In the genomic region with DNA sequence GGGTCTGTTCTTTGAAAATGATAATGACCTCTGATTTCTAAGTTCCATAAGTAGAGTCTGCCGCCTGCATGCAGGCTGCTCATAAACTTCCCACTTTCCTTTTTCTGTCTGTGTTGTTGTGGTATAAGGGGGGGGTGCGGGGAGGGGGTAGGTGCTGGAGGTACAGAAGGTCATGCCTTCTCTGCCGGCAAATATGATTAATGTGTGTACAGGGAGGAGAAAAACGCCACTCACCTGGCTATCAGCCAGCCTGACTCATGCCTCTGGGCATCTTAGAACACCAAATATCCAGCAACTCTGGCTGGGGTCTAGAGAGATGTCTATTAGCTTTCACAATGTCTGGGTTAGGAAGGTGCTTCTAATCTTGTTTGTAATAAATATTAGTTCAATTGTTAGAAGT, we compare ENCODE assay signal across 8 cellular contexts.
DNase-seq lines count a peak whose midpoint lies in the region; ATAC-seq, FAIRE-seq and TF ChIP-seq lines count a peak whose summit lies in the region.

No MANE protein-coding gene starts in this region.

- peak overlapping the region; percentile 69 for H3K4me2 ChIP-seq in keratinocyte (ENCODE audit: control insufficient read depth, extremely low read depth, insufficient read depth, low read depth, low read length)

- peak; percentile 96 for FAIRE-seq in keratinocyte (lab: Jason Lieb, UNC)

- H3K79me2 ChIP-seq in keratinocyte (ENCODE audit: control insufficient read depth, insufficient read depth, low read length) = peaks cover 6% of the 10 kb centered on the region

- H3K4me3 ChIP-seq in keratinocyte (ENCODE audit: control insufficient read depth in 2 of 3, extremely low read depth in 1 of 3, insufficient read depth in 2 of 3, low read depth in 1 of 3, low read length in 3 of 3) (peak overlapping the region in 2 of 3 experiments; percentile 23 to 55), upper lobe of left lung (peak overlapping the region in 1 of 4 donors; percentile 10)

- ATAC-seq in HG03442 (IDR thresholded peaks at IDR 0.05; ENCODE audit: unreplicated experiment) (peak; percentile 56), upper lobe of left lung (ENCODE audit: low FRiP score in 2 of 2) (peak; percentile 70 to 88), HG03469 (IDR thresholded peaks at IDR 0.05; ENCODE audit: unreplicated experiment) (no peak)

- H2AFZ ChIP-seq in keratinocyte (ENCODE audit: control insufficient read depth, low read length) = peak overlapping the region; percentile 26

- no peaks in the 10 kb centered on the region for H3K9me1 ChIP-seq in keratinocyte (ENCODE audit: control insufficient read depth, extremely low read depth, insufficient read depth, low read length)

- H3K27ac ChIP-seq in keratinocyte (ENCODE audit: control insufficient read depth, insufficient read depth, low read length) (peak overlapping the region; percentile 65), upper lobe of left lung (peak overlapping the region; percentile 2 to 63 (median 52))

- TF ChIP-seq CTCF in keratinocyte (optimal IDR thresholded peaks at IDR 0.05 in 1 of 3, IDR thresholded peaks at IDR 0.05 in 1 of 3, conservative IDR thresholded peaks at IDR 0.05 in 1 of 3; ENCODE audit: extremely low read depth in 1 of 3, insufficient read depth in 2 of 3, low read length in 3 of 3) = no peak
- no peak for TF ChIP-seq CTCF in upper lobe of left lung (IDR thresholded peaks at IDR 0.05)

- no peaks in the 10 kb centered on the region for H3K9me3 ChIP-seq in keratinocyte (ENCODE audit: control insufficient read depth, low read depth, low read length)
- H3K9me3 ChIP-seq in upper lobe of left lung = no peaks in the 10 kb centered on the region

- H3K36me3 ChIP-seq in keratinocyte (ENCODE audit: control insufficient read depth in 2 of 2, extremely low read depth in 1 of 2, insufficient read depth in 2 of 2, low read length in 2 of 2) (no peaks in the 10 kb centered on the region), upper lobe of left lung (no peaks in the 10 kb centered on the region)

- DNase-seq in DMS 273 (lab: John Stamatoyannopoulos, UW; ENCODE audit: unreplicated experiment) = peak; percentile 91
- peak; percentile 64 for DNase-seq in T1000 (lab: John Stamatoyannopoulos, UW)
- peak; percentile 74 for DNase-seq in keratinocyte (ENCODE audit: low read depth, low spot score)
- DNase-seq in upper lobe of left lung = peak in 1 of 2 donors; percentile 86
- DNase-seq in Ammon's horn (ENCODE audit: low spot score) = no peak
- no peak for DNase-seq in activated gamma-delta T cell treated with Interleukin-2 at 50 U/mL for 16 hours

- H3K27me3 ChIP-seq in keratinocyte (ENCODE audit: control insufficient read depth, extremely low read depth, insufficient read depth, low read length) (no peaks in the 10 kb centered on the region), upper lobe of left lung (no peaks in the 10 kb centered on the region)

- peak overlapping the region; percentile 9 for H3K9ac ChIP-seq in keratinocyte (ENCODE audit: control insufficient read depth, extremely low read depth, insufficient read depth, low read length)

- H3K4me1 ChIP-seq in keratinocyte (ENCODE audit: control insufficient read depth, extremely low read depth, insufficient read depth, low read length) (peaks cover 20% of the 10 kb centered on the region), upper lobe of left lung (peaks cover 0 to 32% (median 14%) of the 10 kb centered on the region in 4 donors)

- no peaks in the 10 kb centered on the region for H4K20me1 ChIP-seq in keratinocyte (ENCODE audit: control insufficient read depth, extremely low read depth, insufficient read depth, low read length)

- TF ChIP-seq POLR2A in upper lobe of left lung (IDR thresholded peaks at IDR 0.05) = no peak

- TF ChIP-seq EP300 in upper lobe of left lung (IDR thresholded peaks at IDR 0.05) = peak in 1 of 4 donors; percentile 11

- WGBS in upper lobe of left lung, 2 donors = 11 to 16% methylated on average over 4 of the region's 4 CpGs

- dilution Hi-C loops in keratinocyte (cut with MboI; ENCODE audit: extremely low pct_ligation_motif_present, low sequenced_read_pairs) = no loop called here

Comparison
In these comparisons a context has a peak if more than half of its experiments do, and no peak if none do; other contexts are left out.
1. DNase-seq: peak in DMS 273 (single experiment), T1000 (single experiment) and keratinocyte (single experiment); none in Ammon's horn (single experiment) and activated gamma-delta T cell treated with Interleukin-2 at 50 U/mL for 16 hours (single experiment).